In the genomic region with DNA sequence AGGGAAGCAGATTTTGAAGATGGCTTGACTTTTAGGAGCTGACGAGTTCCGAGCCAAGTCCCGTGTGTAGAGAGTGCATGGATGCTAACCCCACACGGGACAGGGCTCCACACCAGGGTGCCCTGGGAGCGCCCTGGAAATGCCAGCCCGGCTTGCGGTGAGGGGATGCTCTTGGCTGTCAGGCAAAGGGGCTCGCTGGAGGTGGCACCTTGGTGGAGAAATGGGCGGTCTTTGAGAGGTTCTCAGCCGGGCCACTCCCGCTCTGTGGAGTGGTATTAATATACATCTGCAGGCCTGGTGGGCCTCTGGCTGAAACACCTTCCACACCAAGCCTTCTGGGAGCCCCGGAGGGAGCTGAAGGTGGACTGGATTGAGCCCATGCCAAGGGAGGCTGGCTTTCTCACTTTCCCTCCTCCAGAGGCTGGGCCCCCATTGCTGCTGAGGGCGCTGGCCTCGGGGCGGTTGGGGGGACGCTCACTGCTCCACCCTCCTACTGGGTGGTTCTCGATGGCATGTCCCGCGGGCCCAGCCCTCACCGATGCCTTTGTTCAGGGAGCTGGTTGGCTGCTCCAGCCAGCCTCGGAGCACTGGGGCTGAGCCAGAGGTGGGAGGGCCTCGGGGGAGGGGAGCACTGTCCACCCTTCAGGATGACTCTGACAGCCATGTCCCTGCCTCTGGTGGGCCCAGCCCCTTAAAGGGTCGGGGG, we compare ENCODE assay signal across 16 cellular contexts.
"Had no signal": no experiment of that assay in that cellular context is flagged by ENCODE, and none has a peak within 500 bp of the region (broad histone marks: within the 10 kb centered on the region; RNA-seq: fewer than 3 reads in every experiment).

No MANE protein-coding gene starts in this region.

- H3K36me3 ChIP-seq: cardiac muscle cell, ovary, right atrium auricular region had no signal

- ATAC-seq: naive thymus-derived CD4-positive, alpha-beta T cell; stimulated activated memory B cell treated with anti-CD40 and anti-IgM and Interleukin-4, amounts not matched to agents 10 μg/mL and 1 μg/mL and 100 μg/mL, for 72 hours had no signal

- H3K79me2 ChIP-seq: hepatocyte had no signal

- DNase-seq: cerebellar nuclear complex; dermis blood vessel endothelial cell; kidney glomerular epithelial cell; mammary epithelial cell; naive thymus-derived CD4-positive, alpha-beta T cell; ovary; stimulated activated CD4-positive, alpha-beta T cell treated with anti-CD3 and anti-CD28 coated beads, Interleukin-4, amount 100 ng/mL, for 1 hour; testis; trophoblast cell had no signal

- H2AFZ ChIP-seq: hepatocyte had no signal

- H3K4me3 ChIP-seq: cardiac muscle cell, hepatocyte, ovary, right atrium auricular region, smooth muscle cell, testis had no signal

- FAIRE-seq: colon, frontal cortex had no signal

- H3K27me3 ChIP-seq: hepatocyte, ovary, right atrium auricular region, testis had no signal

- H3K4me2 ChIP-seq: hepatocyte, smooth muscle cell had no signal

- H3K27ac ChIP-seq: cardiac muscle cell, hepatocyte, ovary, right atrium auricular region, testis had no signal

- H3K4me1 ChIP-seq: testis had no signal

- H3K9me3 ChIP-seq: ovary, right atrium auricular region, testis had no signal
